25 cellular contexts compared by ENCODE assay signal in the genomic region with DNA sequence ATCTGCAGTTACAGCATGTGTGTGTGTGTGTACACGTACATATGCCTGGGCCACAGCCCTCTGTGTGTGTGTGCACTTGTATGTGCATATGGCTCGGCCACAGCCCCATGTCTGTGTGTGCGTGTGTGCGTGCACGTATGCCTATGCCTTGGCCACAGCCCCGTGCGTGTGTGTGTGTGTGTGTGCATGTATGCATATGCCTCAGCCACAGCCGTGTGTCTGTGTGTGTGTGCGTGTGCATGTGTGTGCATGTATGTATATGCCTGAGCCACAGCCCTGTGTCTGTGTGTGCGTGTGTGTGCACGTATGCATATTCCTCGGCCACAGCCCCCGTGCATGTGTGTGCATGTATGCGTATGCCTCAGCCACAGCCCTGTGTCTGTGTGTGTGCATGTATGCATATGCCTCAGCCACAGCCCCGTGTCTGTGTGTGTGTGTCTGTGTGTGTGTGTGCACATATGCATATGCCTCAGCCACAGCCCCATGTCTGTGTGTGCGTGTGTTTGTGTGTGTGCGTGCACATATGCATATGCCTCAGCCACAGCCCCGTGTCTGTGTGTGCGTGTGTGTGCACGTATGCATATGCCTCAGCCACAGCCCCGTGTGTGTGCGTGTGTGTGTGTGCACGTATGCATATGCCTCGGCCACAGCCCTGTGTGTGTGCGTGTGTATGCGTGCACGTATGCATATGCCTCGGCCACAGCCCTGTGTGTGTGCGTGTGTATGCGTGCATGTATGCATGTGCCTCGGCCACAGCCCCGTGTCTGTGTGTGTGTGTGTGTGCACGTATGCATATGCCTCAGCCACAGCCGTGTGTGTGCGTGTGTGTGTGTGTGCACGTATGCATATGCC. TPM values are rescaled to one million over a fixed set of nuclear protein-coding genes. Genes with fewer than 3 reads are reported as not detected.
"Had no signal": no experiment of that assay in that cellular context is flagged by ENCODE, and none has a peak within 500 bp of the region (broad histone marks: within the 10 kb centered on the region; RNA-seq: fewer than 3 reads in every experiment).

No MANE protein-coding gene starts in this region.

- H3K4me2 ChIP-seq: hepatocyte had no signal

- H2AFZ ChIP-seq: hepatocyte had no signal

- FAIRE-seq: bronchial epithelial cell, frontal cortex, small intestine had no signal

- H3K36me3 ChIP-seq: ovary had no signal

- H3K79me2 ChIP-seq: hepatocyte had no signal

- H3K4me1 ChIP-seq: vagina had no signal

- ATAC-seq: activated CD8-positive, alpha-beta T cell treated with anti-CD3 and anti-CD28 coated beads for 36 hours; left cardiac atrium; stimulated activated effector memory CD8-positive, alpha-beta T cell treated with anti-CD3 and anti-CD28 coated beads, Interleukin-12 subunit alpha, Interleukin-12 subunit beta, amount 100 ng/mL, for 72 hours had no signal

- H3K27me3 ChIP-seq: hepatocyte, ovary, sigmoid colon, vagina had no signal

- H3K4me3 ChIP-seq: hepatocyte, ovary, sigmoid colon, thoracic aorta, vagina had no signal

- H3K27ac ChIP-seq: hepatocyte, ovary, sigmoid colon, thoracic aorta, vagina had no signal

- H3K9me3 ChIP-seq: ovary, sigmoid colon, thoracic aorta, vagina had no signal

- DNase-seq: activated B cell treated with CpG ODN at 0.5 μM for 24 hours; activated CD4-positive, alpha-beta T cell treated with anti-CD3 and anti-CD28 coated beads, Interleukin-2, amount 50 U/mL, for 1 hour; activated CD8-positive, alpha-beta T cell treated with anti-CD3 and anti-CD28 coated beads for 36 hours; activated T-cell treated with anti-CD3 and anti-CD28 coated beads, Interleukin-2, amount 50 U/mL, for 48 hours; anterior cingulate cortex; endodermal cell; islet precursor cell; left cardiac atrium; mammary epithelial cell; naive B cell; nephron progenitor cell; ovary; retina; sigmoid colon; small intestine; stimulated activated CD4-positive, alpha-beta T cell treated with anti-CD3 and anti-CD28 coated beads, Interleukin-4, amount 100 ng/mL, for 24 hours; T-helper 1 cell; trophoblast cell had no signal

RNA-seq across cellular contexts. Expression of gene SOX18, which starts 28.1 kb away (rescaled TPM):
- total RNA-seq: activated B cell treated with CpG ODN at 0.5 μM for 24 hours; activated CD8-positive, alpha-beta T cell treated with anti-CD3 and anti-CD28 coated beads for 36 hours; bronchial epithelial cell; hepatocyte; progenitor cell of endocrine pancreas had no signal
- polyA plus RNA-seq: mammary epithelial cell had no signal
